In the genomic region with DNA sequence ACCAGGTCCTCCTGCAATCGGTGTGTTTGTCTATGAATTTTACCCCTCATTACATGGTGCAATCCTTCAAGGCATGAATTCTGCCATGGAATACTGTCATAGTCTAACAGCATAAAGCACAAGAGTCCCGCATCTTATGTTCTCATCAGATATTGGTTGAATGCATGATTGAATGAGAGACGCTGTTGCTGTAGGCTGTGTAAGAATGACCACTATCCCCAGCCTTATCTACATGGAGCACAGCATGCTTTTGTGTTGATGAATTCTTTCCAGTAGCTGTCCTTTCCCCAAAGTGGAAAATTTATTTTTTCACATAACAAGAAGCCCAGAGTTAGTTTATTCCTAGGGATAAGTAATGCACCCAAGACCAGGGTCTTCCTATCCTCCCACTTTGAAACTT, we compare ENCODE assay signal across 11 cellular contexts.
"Had no signal": no experiment of that assay in that cellular context is flagged by ENCODE, and none has a peak within 500 bp of the region (broad histone marks: within the 10 kb centered on the region; RNA-seq: fewer than 3 reads in every experiment).

No MANE protein-coding gene starts in this region.

- H3K9me3 ChIP-seq: HAP-1 had no signal

- H3K36me3 ChIP-seq: HAP-1 had no signal

- H3K9ac ChIP-seq: GM23248 had no signal

- FAIRE-seq: H1, H54 had no signal

- DNase-seq: GM23248, GOT3, H7, H9, HCEC 1CT, HFFc6 had no signal

- ATAC-seq: GM23338, HCT116 had no signal

- H3K27ac ChIP-seq: GM23248 had no signal

- H3K4me2 ChIP-seq: GM23338 had no signal

- H3K4me3 ChIP-seq: GM23248, GM23338, HAP-1 had no signal

- H2AFZ ChIP-seq: GM23248, GM23338 had no signal
